1 cellular context compared by ENCODE assay signal in genomic region chr5:172788771-172789686, GRCh38.
A peak's percentile ranks its signal among the peaks of the same experiment; 100 is the strongest.
TF ChIP-seq lines count a peak whose summit lies in the region.

No MANE protein-coding gene starts in this region.

TF ChIP-seq in HepG2, 621 proteins besides CTCF, POLR2A, EP300 and RAD21 (continued from another document and continues in another):
- TF ChIP-seq AFF4 (CRISPR knock-in tag; IDR thresholded peaks at IDR 0.05) (no peak), MEF2D (CRISPR knock-in tag; IDR thresholded peaks at IDR 0.05) (peak; percentile 25), TFDP1 (CRISPR knock-in tag; IDR thresholded peaks at IDR 0.05; ENCODE audit: borderline replicate concordance) (no peak), KDM5B (CRISPR knock-in tag; IDR thresholded peaks at IDR 0.05; ENCODE audit: borderline replicate concordance) (0 out of 2 replicates have a peak, but pooled peaks have one; percentile 7), ZNF562 (CRISPR knock-in tag; IDR thresholded peaks at IDR 0.05; ENCODE audit: borderline replicate concordance) (no peak), SETDB1 (CRISPR knock-in tag; IDR thresholded peaks at IDR 0.05; ENCODE audit: borderline replicate concordance) (no peak), MEIS1 (CRISPR knock-in tag; IDR thresholded peaks at IDR 0.05; ENCODE audit: borderline replicate concordance) (0 out of 2 replicates have a peak, but pooled peaks have one; percentile 17), SMYD3 (CRISPR knock-in tag; IDR thresholded peaks at IDR 0.05) (no peak), ZFYVE20 (CRISPR knock-in tag; IDR thresholded peaks at IDR 0.05; ENCODE audit: borderline replicate concordance, low read depth) (no peak), SMAD3 (CRISPR knock-in tag; IDR thresholded peaks at IDR 0.05) (no peak), HCFC1 (IDR thresholded peaks at IDR 0.05; ENCODE audit: low read depth, low read length) (no peak), ZMAT3 (CRISPR knock-in tag; conservative IDR thresholded peaks at IDR 0.05) (no peak), PRDM15 (CRISPR knock-in tag; IDR thresholded peaks at IDR 0.05) (no peak), KDM5A (IDR thresholded peaks at IDR 0.05; ENCODE audit: borderline replicate concordance, low read length) (no peak), KDM4B (CRISPR knock-in tag; IDR thresholded peaks at IDR 0.05) (no peak), RAD51 (IDR thresholded peaks at IDR 0.05; ENCODE audit: borderline replicate concordance) (no peak), DR1 (CRISPR knock-in tag; IDR thresholded peaks at IDR 0.05) (no peak), ESRRA (CRISPR knock-in tag; IDR thresholded peaks at IDR 0.05; ENCODE audit: low read depth) (peak; percentile 79; the same call in 1 of the 2 replicates), ZZZ3 (CRISPR knock-in tag; IDR thresholded peaks at IDR 0.05; ENCODE audit: borderline replicate concordance) (no peak), ZSCAN25 (CRISPR knock-in tag; IDR thresholded peaks at IDR 0.05) (no peak), SRSF4 (IDR thresholded peaks at IDR 0.05; ENCODE audit: low read depth, low read length, poor library complexity, severe bottlenecking) (no peak), SNAI1 (CRISPR knock-in tag; IDR thresholded peaks at IDR 0.05; ENCODE audit: borderline replicate concordance) (no peak), PAWR (CRISPR knock-in tag; IDR thresholded peaks at IDR 0.05; ENCODE audit: borderline replicate concordance) (no peak), ZNF230 (CRISPR knock-in tag; IDR thresholded peaks at IDR 0.05) (no peak), MLX (CRISPR knock-in tag; IDR thresholded peaks at IDR 0.05) (no peak), ZMYM2 (CRISPR knock-in tag; IDR thresholded peaks at IDR 0.05) (peak; percentile 71; the same call in 1 of the 2 replicates), ZNF564 (CRISPR knock-in tag; IDR thresholded peaks at IDR 0.05) (no peak), DNMT1 (CRISPR knock-in tag; IDR thresholded peaks at IDR 0.05) (no peak), IRF1 (CRISPR knock-in tag; IDR thresholded peaks at IDR 0.05; ENCODE audit: low read depth) (no peak), ZNF317 (CRISPR knock-in tag; IDR thresholded peaks at IDR 0.05) (no peak), ZNF513 (CRISPR knock-in tag; conservative IDR thresholded peaks at IDR 0.05) (no peak), ZNF10 (CRISPR knock-in tag; IDR thresholded peaks at IDR 0.05; ENCODE audit: borderline replicate concordance, low read depth) (no peak), SCMH1 (CRISPR knock-in tag; IDR thresholded peaks at IDR 0.05; ENCODE audit: borderline replicate concordance) (no peak), ZNF607 (CRISPR knock-in tag; IDR thresholded peaks at IDR 0.05; ENCODE audit: borderline replicate concordance) (no peak), ZNF335 (CRISPR knock-in tag; IDR thresholded peaks at IDR 0.05) (peak; percentile 3; the same call in 1 of the 2 replicates), ELF4 (CRISPR knock-in tag; IDR thresholded peaks at IDR 0.05; ENCODE audit: borderline replicate concordance) (no peak), MTA3 (CRISPR knock-in tag; IDR thresholded peaks at IDR 0.05) (no peak), PBX3 (CRISPR knock-in tag; IDR thresholded peaks at IDR 0.05; ENCODE audit: borderline replicate concordance) (no peak), NFIC (IDR thresholded peaks at IDR 0.05; ENCODE audit: low read length) (no peak; the same call in 1 of the 2 replicates), ZNF557 (CRISPR knock-in tag; IDR thresholded peaks at IDR 0.05) (no peak), ARID2 (CRISPR knock-in tag; IDR thresholded peaks at IDR 0.05; ENCODE audit: borderline replicate concordance) (no peak), RBM22 (optimal IDR thresholded peaks at IDR 0.05; ENCODE audit: low read length) (no peak), ZBTB1 (CRISPR knock-in tag; IDR thresholded peaks at IDR 0.05; ENCODE audit: borderline replicate concordance) (no peak), IKZF5 (CRISPR knock-in tag; IDR thresholded peaks at IDR 0.05) (no peak), MAFF (IDR thresholded peaks at IDR 0.05; ENCODE audit: low read depth, low read length) (no peak), XRCC5 (optimal IDR thresholded peaks at IDR 0.05; ENCODE audit: low read length) (no peak), FOXO1 (CRISPR knock-in tag; IDR thresholded peaks at IDR 0.05) (no peak), SALL1 (CRISPR knock-in tag; IDR thresholded peaks at IDR 0.05) (peak; percentile 70), HOXA5 (CRISPR knock-in tag; IDR thresholded peaks at IDR 0.05) (no peak), ZNF256 (CRISPR knock-in tag; conservative IDR thresholded peaks at IDR 0.05) (no peak), ARHGAP35 (CRISPR knock-in tag; IDR thresholded peaks at IDR 0.05; ENCODE audit: borderline replicate concordance) (no peak), ZFAT (CRISPR knock-in tag; conservative IDR thresholded peaks at IDR 0.05) (no peak), MAFK (conservative IDR thresholded peaks at IDR 0.05 in 1 of 2, IDR thresholded peaks at IDR 0.05 in 1 of 2; ENCODE audit: low read length in 2 of 2) (no peak), GABPA (IDR thresholded peaks at IDR 0.05; ENCODE audit: low read depth, low read length) (no peak), GABPA (CRISPR knock-in tag; IDR thresholded peaks at IDR 0.05; ENCODE audit: low read depth) (no peak), ZNF784 (CRISPR knock-in tag; IDR thresholded peaks at IDR 0.05; ENCODE audit: borderline replicate concordance) (no peak), HIVEP1 (CRISPR knock-in tag; IDR thresholded peaks at IDR 0.05) (peak; percentile 55; the same call in 1 of the 2 replicates)
